ENCODE assay signal across 1 cellular context in the genomic region with DNA sequence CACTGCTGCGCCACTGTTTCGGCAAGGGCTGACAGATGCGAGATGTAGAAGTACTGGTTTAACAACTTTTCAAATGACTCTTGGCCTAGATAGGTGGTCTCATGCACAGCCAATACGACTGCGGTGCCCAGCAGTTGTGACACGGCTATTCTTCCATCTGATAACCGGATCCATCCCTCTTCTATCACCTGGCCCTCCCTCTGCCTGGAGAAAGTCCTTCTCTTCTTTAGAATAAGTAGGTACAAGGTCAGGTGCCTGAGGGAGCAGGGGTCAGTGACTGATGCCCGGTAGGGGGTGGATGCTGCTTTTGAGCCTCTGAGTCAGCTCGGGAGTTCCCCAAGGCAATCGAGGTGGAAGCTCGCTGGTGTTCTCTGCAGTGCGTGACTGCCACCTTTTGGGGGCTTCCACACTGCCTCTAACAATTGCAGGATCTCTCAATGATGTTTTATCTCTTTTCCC.
TF ChIP-seq lines count a peak whose summit lies in the region.

No MANE protein-coding gene starts in this region.

TF ChIP-seq in GM23338, 12 proteins besides CTCF, POLR2A, EP300 and RAD21 (continued from another document):
- TF ChIP-seq POLR2AphosphoS5 (IDR thresholded peaks at IDR 0.05; ENCODE audit: low read depth) (no peak), CREB1 (CRISPR knock-in tag; IDR thresholded peaks at IDR 0.05; ENCODE audit: low read depth) (no peak), NANOG (IDR thresholded peaks at IDR 0.05; ENCODE audit: borderline replicate concordance) (no peak), EZH2 (IDR thresholded peaks at IDR 0.05; ENCODE audit: low read depth, unreplicated experiment) (no peak), STAT1 (IDR thresholded peaks at IDR 0.05; ENCODE audit: unreplicated experiment) (no peak), ZNF331 (CRISPR knock-in tag; IDR thresholded peaks at IDR 0.05; ENCODE audit: low read depth) (no peak), JUNB (IDR thresholded peaks at IDR 0.05; ENCODE audit: unreplicated experiment) (no peak)
